Comparison of ENCODE assay signal across 28 cellular contexts in genomic region chr11:70643642-70644041, GRCh38.
DNase-seq lines count a peak whose midpoint lies in the region; ATAC-seq and TF ChIP-seq lines count a peak whose summit lies in the region.
"Had no signal": no experiment of that assay in that cellular context is flagged by ENCODE, and none has a peak within 500 bp of the region (broad histone marks: within the 10 kb centered on the region; RNA-seq: fewer than 3 reads in every experiment).

No MANE protein-coding gene starts in this region.

- no peak overlapping the region for H3K23ac ChIP-seq in neuronal stem cell (ENCODE audit: low read depth, low read length, poor library complexity)

- no CpG with 5 or more reads among the region's 9 CpGs for WGBS in neuronal stem cell (ENCODE audit: extremely low coverage in 2 of 2, insufficient read length in 2 of 2, insufficient replicate concordance in 1 of 2), 2 donors

- H3K27me3 ChIP-seq in WERI-Rb-1 (ENCODE audit: insufficient read depth, low read depth, severe bottlenecking) (no peaks in the 10 kb centered on the region), neuronal stem cell (ENCODE audit: control insufficient read depth in 3 of 3, insufficient read depth in 3 of 3, low read depth in 1 of 3, low read length in 3 of 3) (no peaks in the 10 kb centered on the region), vagina (no peaks in the 10 kb centered on the region)
- H3K27me3 ChIP-seq: adrenal gland, pancreas, Peyer's patch had no signal

- H2AK5ac ChIP-seq in neuronal stem cell (ENCODE audit: low read depth, low read length), result peak overlapping the region; percentile 22

- H3K79me1 ChIP-seq in neuronal stem cell (ENCODE audit: low read depth, low read length), result no peaks in the 10 kb centered on the region

- no peak for TF ChIP-seq POLR2A in vagina (IDR thresholded peaks at IDR 0.05)

- H3K4ac ChIP-seq in neuronal stem cell (ENCODE audit: low read length), result no peak overlapping the region

- intact Hi-C loops in vagina (cut with DNase I), result loop anchor here (10.0 kb wide), 1 partner anchor 61 kb away; no protein-coding TSS in a partner anchor

- no peak overlapping the region for H4K8ac ChIP-seq in neuronal stem cell (ENCODE audit: low read depth, low read length)

- H3K4me3 ChIP-seq in WERI-Rb-1 (ENCODE audit: low read depth, low read length) (no peak overlapping the region), neuronal stem cell (ENCODE audit: low read length in 2 of 2) (no peak overlapping the region), vagina (no peak overlapping the region)
- H3K4me3 ChIP-seq: adrenal gland, lung, pancreas, Peyer's patch, skin epidermis, upper lobe of right lung had no signal

- H3K18ac ChIP-seq in neuronal stem cell (ENCODE audit: low read length), result peak overlapping the region; percentile 41

- peak overlapping the region; percentile 37 for H3K27ac ChIP-seq in WERI-Rb-1
- no peak overlapping the region for H3K27ac ChIP-seq in neuronal stem cell (replicated peaks; ENCODE audit: low read length)
- no peak overlapping the region for H3K27ac ChIP-seq in vagina
- H3K27ac ChIP-seq: adrenal gland, pancreas, Peyer's patch, skin epidermis, upper lobe of right lung had no signal

- no peak overlapping the region for H3K14ac ChIP-seq in neuronal stem cell (ENCODE audit: low read length)

- H3K4me1 ChIP-seq in neuronal stem cell (ENCODE audit: control insufficient read depth in 2 of 2, insufficient read depth in 1 of 2, low read depth in 1 of 2, low read length in 2 of 2) (peaks cover 19 to 22% of the 10 kb centered on the region in 2 donors), vagina (no peaks in the 10 kb centered on the region)
- H3K4me1 ChIP-seq: adrenal gland, pancreas, Peyer's patch, upper lobe of right lung had no signal

- H3K4me2 ChIP-seq in neuronal stem cell (ENCODE audit: insufficient read depth, low read length, poor library complexity, severe bottlenecking), result no peak overlapping the region

- H2BK5ac ChIP-seq in neuronal stem cell (ENCODE audit: low read length), result no peak overlapping the region

- no peak overlapping the region for H4K91ac ChIP-seq in neuronal stem cell (ENCODE audit: low read depth, low read length, poor library complexity)

- no peak overlapping the region for H2BK120ac ChIP-seq in neuronal stem cell (ENCODE audit: low read depth, low read length)

- no peaks in the 10 kb centered on the region for H3K9me3 ChIP-seq in WERI-Rb-1 (ENCODE audit: severe bottlenecking)
- no peaks in the 10 kb centered on the region for H3K9me3 ChIP-seq in neuronal stem cell (replicated peaks in 1 of 2; ENCODE audit: control insufficient read depth in 2 of 2, insufficient read depth in 1 of 2, low read depth in 1 of 2, low read length in 2 of 2)
- H3K9me3 ChIP-seq in vagina, result no peaks in the 10 kb centered on the region
- H3K9me3 ChIP-seq: adrenal gland, pancreas, Peyer's patch, upper lobe of right lung had no signal

- H2BK12ac ChIP-seq in neuronal stem cell (ENCODE audit: low read length), result no peak overlapping the region

- H3K36me3 ChIP-seq in WERI-Rb-1, result no peaks in the 10 kb centered on the region
- no peaks in the 10 kb centered on the region for H3K36me3 ChIP-seq in neuronal stem cell (replicated peaks in 1 of 2; ENCODE audit: control insufficient read depth in 2 of 2, insufficient read depth in 2 of 2, low read length in 2 of 2)
- no peaks in the 10 kb centered on the region for H3K36me3 ChIP-seq in vagina
- H3K36me3 ChIP-seq: adrenal gland, pancreas, Peyer's patch, upper lobe of right lung had no signal

- peak; percentile 75 for ATAC-seq in HG02759 (IDR thresholded peaks at IDR 0.05; ENCODE audit: unreplicated experiment)
- ATAC-seq in HG03135 (IDR thresholded peaks at IDR 0.05; ENCODE audit: unreplicated experiment), result no peak
- ATAC-seq: activated CD4-positive, alpha-beta T cell treated with anti-CD3 and anti-CD28 coated beads for 36 hours; activated CD8-positive, alpha-beta T cell treated with anti-CD3 and anti-CD28 coated beads for 36 hours; left cardiac atrium; pancreas; stimulated activated naive B cell treated with anti-CD40 and anti-IgM and Interleukin-4, amounts not matched to agents 10 μg/mL and 1 μg/mL and 100 μg/mL, for 72 hours; upper lobe of right lung had no signal

- TF ChIP-seq CTCF in WERI-Rb-1 (IDR thresholded peaks at IDR 0.05; ENCODE audit: low read depth, low read length) (no peak), vagina (IDR thresholded peaks at IDR 0.05) (no peak)

- no peak overlapping the region for H3K9ac ChIP-seq in neuronal stem cell (ENCODE audit: low read depth, low read length, poor library complexity)

- H2AFZ ChIP-seq in neuronal stem cell (ENCODE audit: low read length), result no peak overlapping the region

- H2BK15ac ChIP-seq in neuronal stem cell (ENCODE audit: low read length), result no peak overlapping the region

- DNase-seq in NCI-H2107 treated with DMSO at 0.1 percent for 48 hours (lab: John Stamatoyannopoulos, UW; ENCODE audit: unreplicated experiment), result peak; percentile 4
- no peak for DNase-seq in NCI-H2107 (lab: John Stamatoyannopoulos, UW)
- DNase-seq in WERI-Rb-1, result no peak
- no peak for DNase-seq in neuronal stem cell (ENCODE audit: low spot score)
- DNase-seq in vagina (ENCODE audit: extremely low spot score in 2 of 2), result no peak
- DNase-seq in cerebellar cortex (ENCODE audit: low spot score), result no peak
- DNase-seq: activated CD4-positive, alpha-beta T cell treated with anti-CD3 and anti-CD28 coated beads for 36 hours; activated CD8-positive, alpha-beta memory T cell treated with anti-CD3 and anti-CD28 coated beads, Interleukin-2, amount 50 U/mL, for 48 hours; activated CD8-positive, alpha-beta T cell treated with anti-CD3 and anti-CD28 coated beads for 36 hours; activated naive CD4-positive, alpha-beta T cell treated with anti-CD3 and anti-CD28 coated beads for 36 hours; adrenal gland; CD4-positive, alpha-beta T cell; cerebellar nuclear complex; foreskin melanocyte; left cardiac atrium; NCI-H1105; NCI-H1930; NCI-H2227 treated with DMSO at 0.1 percent for 48 hours; NCI-H774; Peyer's patch; retina; stimulated activated naive B cell treated with anti-CD40 and anti-IgM and Interleukin-4, amounts not matched to agents 10 μg/mL and 1 μg/mL and 100 μg/mL, for 72 hours; upper lobe of right lung had no signal
